ENCODE assay signal across 9 cellular contexts in the genomic region with DNA sequence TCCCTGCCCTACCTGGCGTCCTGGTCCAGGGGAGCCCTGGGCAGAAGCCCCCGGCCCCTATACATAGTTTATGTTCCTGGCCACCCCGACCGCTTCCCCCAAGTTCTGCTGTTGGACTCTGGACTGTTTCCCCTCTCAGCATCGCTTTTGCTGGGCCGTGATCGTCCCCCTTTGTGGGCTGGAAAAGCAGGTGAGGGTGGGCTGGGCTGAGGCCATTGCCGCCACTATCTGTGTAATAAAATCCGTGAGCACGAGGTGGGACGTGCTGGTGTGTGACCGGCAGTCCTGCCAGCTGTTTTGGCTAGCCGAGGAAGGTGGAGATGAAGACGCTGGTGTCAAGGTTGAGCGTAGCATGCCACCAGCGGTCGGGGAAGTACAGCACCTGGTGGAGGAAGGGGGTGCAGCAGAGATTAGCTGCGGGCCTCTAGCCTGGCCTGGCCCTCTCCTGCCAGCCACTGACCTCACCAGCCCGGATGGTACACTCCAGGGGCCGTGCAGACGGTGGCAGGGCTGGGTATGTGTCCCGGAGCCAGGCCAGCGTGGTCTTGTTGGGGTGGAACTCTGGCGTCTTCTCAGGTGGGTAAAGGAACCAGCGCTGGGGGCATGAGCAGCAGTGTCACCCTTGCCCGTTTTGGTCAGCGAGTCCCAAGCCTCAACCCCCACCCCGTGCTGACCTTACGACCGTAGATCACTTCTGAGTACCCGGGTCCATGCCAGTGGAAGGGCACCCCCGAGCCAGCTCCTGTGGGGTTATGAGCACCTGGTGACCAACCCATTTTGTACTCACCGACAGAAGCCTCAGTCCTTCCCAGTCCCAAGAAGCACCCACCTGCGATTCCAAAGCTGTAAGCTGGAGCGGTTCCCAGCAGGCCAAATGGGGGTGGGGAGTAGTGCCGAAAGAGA. TPM values are rescaled to one million over a fixed set of nuclear protein-coding genes. Genes with fewer than 3 reads are reported as not detected.
A peak's percentile ranks its signal among the peaks of the same experiment; 100 is the strongest.
DNase-seq lines count a peak whose midpoint lies in the region; ATAC-seq lines count a peak whose summit lies in the region.
"Had no signal": no experiment of that assay in that cellular context is flagged by ENCODE, and none has a peak within 500 bp of the region (broad histone marks: within the 10 kb centered on the region; RNA-seq: fewer than 3 reads in every experiment).

No MANE protein-coding gene starts in this region.

- POLR2A ChIA-PET in activated CD8-positive, alpha-beta T cell treated with anti-CD3 and anti-CD28 coated beads, Interleukin-2, amount 10 ng/mL, durations not matched to agents 7 days and 5 days (lab: Charles Lee) = interaction anchor here (1.4 to 2.4 kb wide), 2 partner anchors 7 to 12 kb away, joined by 3 to 15 read pairs; a partner anchor contains a TSS

- DNase-seq in activated T-cell treated with anti-CD3 and anti-CD28 coated beads, Interleukin-2, amount 50 U/mL, for 4 hours = no peak
- DNase-seq in activated T-cell treated with anti-CD3 and anti-CD28 coated beads, Interleukin-2, amount 50 U/mL, for 1 hour = no peak
- DNase-seq in activated CD8-positive, alpha-beta T cell treated with anti-CD3 and anti-CD28 coated beads, Interleukin-2, amount 10 ng/mL, durations not matched to agents 7 days and 5 days = no peak
- DNase-seq in stimulated activated naive CD4-positive, alpha-beta T cell treated with Interleukin-2 at 50 U/mL for 16 hours (lab: John Stamatoyannopoulos, UW) = no peak
- no peak for DNase-seq in globus pallidus (ENCODE audit: low spot score)
- DNase-seq: COR-L47 had no signal

- no peak for ATAC-seq in activated T-cell treated with anti-CD3 and anti-CD28 coated beads, Interleukin-2, amount 50 U/mL, for 4 hours
- no peak for ATAC-seq in activated CD8-positive, alpha-beta T cell treated with anti-CD3 and anti-CD28 coated beads, Interleukin-2, amount 10 ng/mL, durations not matched to agents 7 days and 5 days
- no peak for ATAC-seq in GM21825 (IDR thresholded peaks at IDR 0.05; ENCODE audit: unreplicated experiment)

- H3K36me3 Mint-ChIP-seq in activated T-cell treated with anti-CD3 and anti-CD28 coated beads, Interleukin-2, amount 50 U/mL, for 4 hours (ENCODE audit: insufficient read depth) = peaks cover 11% of the 10 kb centered on the region
- peaks cover 28% of the 10 kb centered on the region for H3K36me3 Mint-ChIP-seq in activated CD8-positive, alpha-beta T cell treated with anti-CD3 and anti-CD28 coated beads, Interleukin-2, amount 10 ng/mL, durations not matched to agents 7 days and 5 days (ENCODE audit: low read depth)

- H3K27me3 ChIP-seq in iPS-15b (ENCODE audit: control insufficient read depth, insufficient read depth, low read length) (no peaks in the 10 kb centered on the region), subcutaneous abdominal adipose tissue (ENCODE audit: control insufficient read depth in 5 of 5, insufficient read depth in 4 of 5, low read length in 5 of 5) (no peaks in the 10 kb centered on the region)

- H3K27me3 Mint-ChIP-seq in activated T-cell treated with anti-CD3 and anti-CD28 coated beads, Interleukin-2, amount 50 U/mL, for 4 hours (ENCODE audit: low read depth) = no peaks in the 10 kb centered on the region
- H3K27me3 Mint-ChIP-seq in activated CD8-positive, alpha-beta T cell treated with anti-CD3 and anti-CD28 coated beads, Interleukin-2, amount 10 ng/mL, durations not matched to agents 7 days and 5 days (ENCODE audit: low read depth) = no peaks in the 10 kb centered on the region

- peak overlapping the region; percentile 75 for H3K4me3 ChIP-seq in iPS-15b (ENCODE audit: low read depth, low read length)
- peak overlapping the region in 2 of 5 donors; percentile 68 to 78 for H3K4me3 ChIP-seq in subcutaneous abdominal adipose tissue (ENCODE audit: low read depth in 1 of 5, low read length in 5 of 5)

- H3K36me3 ChIP-seq in iPS-15b (ENCODE audit: control insufficient read depth, insufficient read depth, low read length) = peaks cover 39% of the 10 kb centered on the region
- peaks cover 0 to 34% (median 29%) of the 10 kb centered on the region in 5 donors for H3K36me3 ChIP-seq in subcutaneous abdominal adipose tissue (ENCODE audit: control insufficient read depth in 5 of 5, insufficient read depth in 5 of 5, low read length in 5 of 5)

- peak overlapping the region; percentile 80 for H3K4me3 Mint-ChIP-seq in activated T-cell treated with anti-CD3 and anti-CD28 coated beads, Interleukin-2, amount 50 U/mL, for 4 hours
- peak overlapping the region; percentile 76 for H3K4me3 Mint-ChIP-seq in activated CD8-positive, alpha-beta T cell treated with anti-CD3 and anti-CD28 coated beads, Interleukin-2, amount 10 ng/mL, durations not matched to agents 7 days and 5 days

- H3K4me1 ChIP-seq in iPS-15b (ENCODE audit: control insufficient read depth, insufficient read depth, low read length) = peaks cover 3% of the 10 kb centered on the region
- peaks cover 4 to 65% (median 51%) of the 10 kb centered on the region in 5 donors for H3K4me1 ChIP-seq in subcutaneous abdominal adipose tissue (ENCODE audit: control insufficient read depth in 5 of 5, insufficient read depth in 5 of 5, low read length in 5 of 5)

- peaks cover 20% of the 10 kb centered on the region for H3K4me1 Mint-ChIP-seq in activated T-cell treated with anti-CD3 and anti-CD28 coated beads, Interleukin-2, amount 50 U/mL, for 4 hours (ENCODE audit: low read depth)
- peaks cover 46% of the 10 kb centered on the region for H3K4me1 Mint-ChIP-seq in activated CD8-positive, alpha-beta T cell treated with anti-CD3 and anti-CD28 coated beads, Interleukin-2, amount 10 ng/mL, durations not matched to agents 7 days and 5 days (ENCODE audit: low read depth)

- no peaks in the 10 kb centered on the region for H3K9me3 Mint-ChIP-seq in activated T-cell treated with anti-CD3 and anti-CD28 coated beads, Interleukin-2, amount 50 U/mL, for 4 hours
- no peaks in the 10 kb centered on the region for H3K9me3 Mint-ChIP-seq in activated CD8-positive, alpha-beta T cell treated with anti-CD3 and anti-CD28 coated beads, Interleukin-2, amount 10 ng/mL, durations not matched to agents 7 days and 5 days (ENCODE audit: insufficient read depth)

- CTCF ChIA-PET in activated CD8-positive, alpha-beta T cell treated with anti-CD3 and anti-CD28 coated beads, Interleukin-2, amount 10 ng/mL, durations not matched to agents 7 days and 5 days (lab: Charles Lee) = interaction anchor here (1.7 kb wide), 1 partner anchor 15 kb away, joined by 8 read pairs; a partner anchor contains a TSS

- H3K27ac Mint-ChIP-seq in activated CD8-positive, alpha-beta T cell treated with anti-CD3 and anti-CD28 coated beads, Interleukin-2, amount 10 ng/mL, durations not matched to agents 7 days and 5 days = peak overlapping the region; percentile 72

- H3K9ac ChIP-seq in iPS-15b (ENCODE audit: low read depth, low read length) (no peak overlapping the region), subcutaneous abdominal adipose tissue (ENCODE audit: low read length in 5 of 5) (peak overlapping the region in 3 of 5 donors; percentile 24 to 71 (median 62))

- H3K27ac ChIP-seq in subcutaneous abdominal adipose tissue (ENCODE audit: low read depth, low read length) = peak overlapping the region; percentile 37

- H3K9me3 ChIP-seq in iPS-15b (ENCODE audit: control insufficient read depth, insufficient read depth, low read length) (no peaks in the 10 kb centered on the region), subcutaneous abdominal adipose tissue (ENCODE audit: control insufficient read depth in 5 of 5, low read length in 5 of 5) (no peaks in the 10 kb centered on the region)

RNA-seq across cellular contexts. Expression of a gene that starts 1.4 kb away (rescaled TPM):
- total RNA-seq in activated T-cell treated with anti-CD3 and anti-CD28 coated beads, Interleukin-2, amount 50 U/mL, for 4 hours = 10 to 100 TPM; 77.0 to 90.4 (median 88.7) TPM
- total RNA-seq in activated CD8-positive, alpha-beta T cell treated with anti-CD3 and anti-CD28 coated beads, Interleukin-2, amount 10 ng/mL, durations not matched to agents 7 days and 5 days = 10 to 100 TPM; 36.1 to 39.0 TPM

RNA-seq across cellular contexts. Expression of a gene that starts 2.5 kb away (rescaled TPM):
- total RNA-seq in activated T-cell treated with anti-CD3 and anti-CD28 coated beads, Interleukin-2, amount 50 U/mL, for 4 hours = 100 to 1,000 TPM; 117 to 136 (median 127) TPM
- total RNA-seq in activated CD8-positive, alpha-beta T cell treated with anti-CD3 and anti-CD28 coated beads, Interleukin-2, amount 10 ng/mL, durations not matched to agents 7 days and 5 days = 10 to 100 TPM; 80.4 to 86.4 TPM

RNA-seq across cellular contexts. Expression of a gene that starts 7.3 kb away (rescaled TPM):
- total RNA-seq in activated T-cell treated with anti-CD3 and anti-CD28 coated beads, Interleukin-2, amount 50 U/mL, for 4 hours = under 1 TPM; 0.52 to 0.71 (median 0.53) TPM
- total RNA-seq in activated CD8-positive, alpha-beta T cell treated with anti-CD3 and anti-CD28 coated beads, Interleukin-2, amount 10 ng/mL, durations not matched to agents 7 days and 5 days = 1 to 10 TPM; 1.4 to 1.9 TPM

RNA-seq across cellular contexts. Expression of a gene that starts 7.5 kb away (rescaled TPM):
- total RNA-seq in activated T-cell treated with anti-CD3 and anti-CD28 coated beads, Interleukin-2, amount 50 U/mL, for 4 hours = 10 to 100 TPM; 28.2 to 32.4 (median 29.1) TPM
- total RNA-seq in activated CD8-positive, alpha-beta T cell treated with anti-CD3 and anti-CD28 coated beads, Interleukin-2, amount 10 ng/mL, durations not matched to agents 7 days and 5 days = 10 to 100 TPM; 16.9 to 19.4 TPM

RNA-seq across cellular contexts. Expression of a gene that starts 14.8 kb away (rescaled TPM):
- 100 to 1,000 TPM; 212 to 215 (median 212) TPM for total RNA-seq in activated T-cell treated with anti-CD3 and anti-CD28 coated beads, Interleukin-2, amount 50 U/mL, for 4 hours
- total RNA-seq in activated CD8-positive, alpha-beta T cell treated with anti-CD3 and anti-CD28 coated beads, Interleukin-2, amount 10 ng/mL, durations not matched to agents 7 days and 5 days = 100 to 1,000 TPM; 135 to 139 TPM
